In genomic region chr9:21804791-21805190, GRCh38 we compare ENCODE assay signal across 2 cellular contexts.
A peak's percentile ranks its signal among the peaks of the same experiment; 100 is the strongest.
TF ChIP-seq lines count a peak whose summit lies in the region.

No MANE protein-coding gene starts in this region.

TF ChIP-seq in HCT116, 20 proteins besides CTCF, POLR2A, EP300 and RAD21:
- no peak for TF ChIP-seq EZH2 (IDR thresholded peaks at IDR 0.05)
- no peak for TF ChIP-seq SP1 (IDR thresholded peaks at IDR 0.05; ENCODE audit: low read depth)
- TF ChIP-seq POLR2AphosphoS5 (IDR thresholded peaks at IDR 0.05; ENCODE audit: low read depth, low read length): peak; percentile 12; the same call in 1 of the 2 replicates

TF ChIP-seq in SK-N-SH, 30 proteins besides CTCF, POLR2A, EP300 and RAD21:
- TF ChIP-seq POLR2AphosphoS5 (IDR thresholded peaks at IDR 0.05; ENCODE audit: low read depth, low read length): no peak
- no peak for TF ChIP-seq YY1 (IDR thresholded peaks at IDR 0.05; ENCODE audit: low read depth)
- TF ChIP-seq NFIC (IDR thresholded peaks at IDR 0.05; ENCODE audit: borderline replicate concordance): no peak
- TF ChIP-seq EZH2phosphoT487 (IDR thresholded peaks at IDR 0.05; ENCODE audit: borderline replicate concordance, low read depth): no peak
